Comparison of ENCODE assay signal across 8 cellular contexts in the genomic region with DNA sequence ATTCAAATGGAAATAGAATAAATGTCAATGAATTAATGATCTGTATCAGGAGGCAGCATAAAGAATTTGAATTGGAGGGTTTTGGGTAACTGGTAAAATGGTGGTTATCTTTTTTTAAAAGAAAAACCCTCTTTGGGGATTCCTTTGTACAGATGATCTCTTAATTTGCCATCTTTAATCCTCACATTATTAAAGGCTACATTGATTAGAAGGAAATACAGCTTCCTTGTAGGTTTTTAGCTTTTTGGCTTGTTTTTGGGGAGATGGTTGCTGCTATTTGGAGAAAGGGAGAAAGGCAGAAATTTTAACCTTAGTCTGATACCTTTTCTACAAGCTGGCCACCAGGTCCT. TPM values are rescaled to one million over a fixed set of nuclear protein-coding genes. Genes with fewer than 3 reads are reported as not detected.
DNase-seq lines count a peak whose midpoint lies in the region; ATAC-seq and TF ChIP-seq lines count a peak whose summit lies in the region.

No MANE protein-coding gene starts in this region.

- H2AFZ ChIP-seq in DND-41 (ENCODE audit: low read depth, low read length), result peak overlapping the region; percentile 23; the same call in 1 of the 2 replicates

- peaks cover 16% of the 10 kb centered on the region; the same call in 1 of the 2 replicates for H4K20me1 ChIP-seq in DND-41 (ENCODE audit: insufficient read depth, low read length)

- TF ChIP-seq CTCF in DND-41 (IDR thresholded peaks at IDR 0.05; ENCODE audit: borderline replicate concordance, extremely low read depth, low read length, poor library complexity, severe bottlenecking) (no peak), Peyer's patch (IDR thresholded peaks at IDR 0.05) (no peak), epithelial cell of proximal tubule (conservative IDR thresholded peaks at IDR 0.05; ENCODE audit: low read depth, low read length) (no peak), progenitor cell of endocrine pancreas (IDR thresholded peaks at IDR 0.05; ENCODE audit: unreplicated experiment) (no peak)

- H3K36me3 ChIP-seq in DND-41 (ENCODE audit: insufficient read depth, low read length) (no peaks in the 10 kb centered on the region; the same call in 1 of the 2 replicates), Peyer's patch (no peaks in the 10 kb centered on the region)

- H3K27me3 ChIP-seq in DND-41 (ENCODE audit: insufficient read depth, low read length, poor library complexity), result no peaks in the 10 kb centered on the region
- no peaks in the 10 kb centered on the region for H3K27me3 ChIP-seq in Peyer's patch

- no peak for ATAC-seq in DND-41 (ENCODE audit: insufficient read depth, low read depth)
- no peak for ATAC-seq in esophagus mucosa
- no peak for ATAC-seq in GM21515 (IDR thresholded peaks at IDR 0.05; ENCODE audit: unreplicated experiment)

- peaks cover 2% of the 10 kb centered on the region for H3K9me3 Mint-ChIP-seq in progenitor cell of endocrine pancreas (ENCODE audit: low read depth)

- H3K4me3 ChIP-seq in DND-41 (ENCODE audit: low read depth in 1 of 2, low read length in 2 of 2), result peak overlapping the region in 1 of 2 experiments; percentile 94; a peak in 3 of 4 replicates
- peak overlapping the region in 1 of 4 donors; percentile 85 for H3K4me3 ChIP-seq in Peyer's patch
- H3K4me3 ChIP-seq in epithelial cell of proximal tubule (ENCODE audit: low read depth, low read length), result peak overlapping the region; percentile 95

- H3K4me3 Mint-ChIP-seq in progenitor cell of endocrine pancreas (ENCODE audit: low read depth), result peak overlapping the region; percentile 97

- H3K4me1 Mint-ChIP-seq in progenitor cell of endocrine pancreas (ENCODE audit: low read depth), result peaks cover 27% of the 10 kb centered on the region

- H3K36me3 Mint-ChIP-seq in progenitor cell of endocrine pancreas (ENCODE audit: insufficient read depth), result no peaks in the 10 kb centered on the region

- peak overlapping the region; percentile 99 for H3K27ac Mint-ChIP-seq in progenitor cell of endocrine pancreas

- H3K9ac ChIP-seq in DND-41 (ENCODE audit: low read depth, low read length), result peak overlapping the region; percentile 81

- H3K27ac ChIP-seq in DND-41 (ENCODE audit: low read length) (peak overlapping the region; percentile 81), Peyer's patch (peak overlapping the region; percentile 85 to 95 (median 87))

- peak overlapping the region; percentile 91 for H3K4me2 ChIP-seq in DND-41 (ENCODE audit: insufficient read depth, low read length)

- H3K9me3 ChIP-seq in DND-41 (ENCODE audit: insufficient read depth, low read length, severe bottlenecking) (no peaks in the 10 kb centered on the region), Peyer's patch (no peaks in the 10 kb centered on the region)

- no peak for TF ChIP-seq POLR2A in Peyer's patch (IDR thresholded peaks at IDR 0.05)

- peaks cover 49% of the 10 kb centered on the region for H3K4me1 ChIP-seq in DND-41 (ENCODE audit: insufficient read depth, low read length)
- H3K4me1 ChIP-seq in Peyer's patch, result peaks cover 0 to 30% (median 10%) of the 10 kb centered on the region in 4 donors

- no peaks in the 10 kb centered on the region for H3K27me3 Mint-ChIP-seq in progenitor cell of endocrine pancreas

- H3K79me2 ChIP-seq in DND-41 (ENCODE audit: insufficient read depth, low read length), result peaks cover 43% of the 10 kb centered on the region

- DNase-seq in DND-41, result no peak
- no peak for DNase-seq in Peyer's patch
- no peak for DNase-seq in epithelial cell of proximal tubule (ENCODE audit: low read depth)
- DNase-seq in progenitor cell of endocrine pancreas (ENCODE audit: low spot score, unreplicated experiment), result no peak
- DNase-seq in COLO829 (ENCODE audit: low spot score), result no peak
- no peak for DNase-seq in activated CD4-positive, alpha-beta T cell treated with anti-CD3 and anti-CD28 coated beads for 4 hours

RNA-seq across cellular contexts. Expression of a gene that starts 0.6 kb away (rescaled TPM):
- total RNA-seq in Peyer's patch (10 to 100 TPM; 16.5 to 50.3 (median 21.2) TPM), epithelial cell of proximal tubule (13.2 and 14.8 TPM in 2 replicates), progenitor cell of endocrine pancreas (47.9 and 51.8 TPM in 2 replicates), esophagus mucosa (4.5 TPM)
